In the genomic region with DNA sequence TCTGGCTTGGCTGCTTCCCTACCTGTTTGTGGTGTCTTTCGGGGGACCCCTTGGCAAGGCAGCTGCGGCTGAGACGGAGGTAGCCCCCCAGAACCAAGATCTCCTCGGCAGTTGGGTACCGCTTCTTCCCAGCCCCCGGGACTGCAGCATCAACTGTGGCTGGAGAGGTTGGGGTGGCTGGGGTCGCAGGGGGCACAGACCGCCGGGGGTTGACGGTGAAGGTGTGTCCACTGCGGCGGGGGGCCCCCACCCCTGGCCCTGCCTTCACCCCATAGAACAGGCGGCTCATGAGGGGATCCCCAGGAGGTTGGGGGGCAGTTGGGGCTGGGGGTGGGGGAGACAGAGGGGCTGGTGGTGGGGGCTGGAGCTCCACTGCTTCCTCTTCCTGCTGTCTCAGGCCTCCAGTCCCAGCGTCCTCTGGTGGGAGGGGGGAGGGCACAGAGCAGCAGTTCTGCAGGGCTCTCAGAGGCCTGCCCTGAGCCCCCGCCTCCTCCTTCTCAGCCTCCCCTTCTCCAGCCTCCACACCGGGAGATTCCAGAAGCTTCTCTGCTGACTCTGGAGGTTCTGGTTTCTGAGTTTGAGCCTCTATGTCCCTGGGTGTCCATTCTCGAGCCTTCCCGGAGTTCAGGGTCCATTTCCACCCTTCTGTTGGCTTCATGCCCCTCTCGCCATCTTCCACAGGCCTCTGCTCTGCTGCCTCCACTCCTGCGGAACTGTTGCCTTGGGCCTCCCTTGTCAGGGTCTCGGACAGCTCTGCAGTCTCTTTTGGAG, we compare ENCODE assay signal across 8 cellular contexts. TPM values are rescaled to one million over a fixed set of nuclear protein-coding genes. Genes with fewer than 3 reads are reported as not detected.
DNase-seq lines count a peak whose midpoint lies in the region; ATAC-seq and TF ChIP-seq lines count a peak whose summit lies in the region.

No MANE protein-coding gene starts in this region.

- no peaks in the 10 kb centered on the region for H3K27me3 ChIP-seq in body of pancreas

- no peaks in the 10 kb centered on the region for H3K36me3 ChIP-seq in body of pancreas (replicated peaks in 1 of 2; ENCODE audit: insufficient read depth in 1 of 2, low read depth in 2 of 2)

- WGBS in body of pancreas, 2 donors: 57 to 72% methylated on average over 13 to 19 of the region's 21 CpGs

- H3K9me3 ChIP-seq in body of pancreas: no peaks in the 10 kb centered on the region

- DNase-seq in SKM-1 (lab: John Stamatoyannopoulos, UW; ENCODE audit: unreplicated experiment) (peak; percentile 47), body of pancreas (peak in 1 of 4 donors; percentile 57), left colon (peak; percentile 65 to 76)
- peak; percentile 34 for DNase-seq in stimulated activated CD8-positive, alpha-beta memory T cell treated with anti-CD3 and anti-CD28 coated beads, Interleukin-12 subunit alpha, Interleukin-12 subunit beta, amount 100 ng/mL, for 1 hour (ENCODE audit: low read depth)

- H3K4me1 ChIP-seq in body of pancreas: peaks cover 69% of the 10 kb centered on the region

- in situ Hi-C loops in GM18951 (cut with MboI; ENCODE audit: low sequenced_read_pairs, unreplicated experiment): no loop called here

- peak overlapping the region; percentile 47 to 98 (median 80) for H3K27ac ChIP-seq in body of pancreas

- peak overlapping the region in 1 of 2 donors; percentile 17 for H3K4me3 ChIP-seq in body of pancreas

- TF ChIP-seq POLR2A in GM18951 (IDR thresholded peaks at IDR 0.05; ENCODE audit: extremely low read depth, insufficient read depth, insufficient read length) (peak; percentile 13), body of pancreas (IDR thresholded peaks at IDR 0.05) (no peak)

- no peak for TF ChIP-seq CTCF in body of pancreas (IDR thresholded peaks at IDR 0.05)

- intact Hi-C loops in body of pancreas (cut with DNase I) (loop anchor here (5.0 kb wide), 1 partner anchor 43 kb away; no protein-coding TSS in a partner anchor), left colon (cut with DNase I, micrococcal nuclease) (no loop called here)

- ATAC-seq in body of pancreas (no peak), left colon (no peak), HG03280 (IDR thresholded peaks at IDR 0.05; ENCODE audit: unreplicated experiment) (no peak), HG03039 (IDR thresholded peaks at IDR 0.05; ENCODE audit: unreplicated experiment) (no peak), HG03460 (IDR thresholded peaks at IDR 0.05; ENCODE audit: unreplicated experiment) (no peak)

RNA-seq across cellular contexts. Expression of gene PPP1R18, which starts 1.9 kb away (rescaled TPM):
- 10 to 100 TPM; 14.5 to 20.0 TPM for total RNA-seq in body of pancreas
- total RNA-seq in left colon: 10 to 100 TPM in 1 of 2 donors, 1 to 10 TPM in 1; 6.3 to 16.7 TPM

RNA-seq across cellular contexts. Expression of gene NRM, which starts 6.2 kb away (rescaled TPM):
- total RNA-seq in body of pancreas (1 to 10 TPM; 2.6 to 5.2 TPM), left colon (1 to 10 TPM; 4.6 to 5.4 TPM)

RNA-seq across cellular contexts. Expression of gene DHX16, which starts 11.8 kb away (rescaled TPM):
- 10 to 100 TPM; 12.2 to 24.4 TPM for total RNA-seq in body of pancreas
- total RNA-seq in left colon: 10 to 100 TPM; 27.8 to 34.8 TPM

RNA-seq across cellular contexts. Expression of gene MDC1, which starts 32.5 kb away (rescaled TPM):
- total RNA-seq in body of pancreas (10 to 100 TPM; 11.4 to 18.1 TPM), left colon (10 to 100 TPM; 11.1 to 16.3 TPM)

RNA-seq across cellular contexts. Expression of gene TUBB, which starts 35.6 kb away (rescaled TPM):
- total RNA-seq in body of pancreas (10 to 100 TPM; 80.9 to 84.4 TPM), left colon (100 to 1,000 TPM; 149 to 195 TPM)
